1 cellular context compared by ENCODE assay signal in the genomic region with DNA sequence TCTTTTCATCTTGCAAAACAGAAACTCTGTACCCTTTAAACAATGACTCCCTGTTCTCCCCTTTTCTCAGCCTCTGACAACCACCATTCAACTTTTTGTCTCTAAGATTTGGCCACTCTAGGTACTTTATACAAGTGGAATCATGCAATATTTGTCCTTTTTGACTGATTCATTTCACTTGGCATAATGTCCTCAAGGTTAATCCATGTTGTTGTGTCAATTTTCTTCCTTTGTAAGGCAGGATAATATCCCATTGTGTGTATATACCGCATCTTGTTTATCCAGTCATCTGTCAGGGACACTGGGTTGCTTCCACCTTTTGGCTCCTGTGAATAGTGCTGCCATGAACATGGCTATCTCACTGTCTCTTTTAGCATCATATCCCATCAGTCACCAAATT.
TF ChIP-seq lines count a peak whose summit lies in the region.

No MANE protein-coding gene starts in this region.

TF ChIP-seq in HepG2, 621 proteins besides CTCF, POLR2A, EP300 and RAD21 (continued from another document and continues in another):
- TF ChIP-seq, protein P1, sequence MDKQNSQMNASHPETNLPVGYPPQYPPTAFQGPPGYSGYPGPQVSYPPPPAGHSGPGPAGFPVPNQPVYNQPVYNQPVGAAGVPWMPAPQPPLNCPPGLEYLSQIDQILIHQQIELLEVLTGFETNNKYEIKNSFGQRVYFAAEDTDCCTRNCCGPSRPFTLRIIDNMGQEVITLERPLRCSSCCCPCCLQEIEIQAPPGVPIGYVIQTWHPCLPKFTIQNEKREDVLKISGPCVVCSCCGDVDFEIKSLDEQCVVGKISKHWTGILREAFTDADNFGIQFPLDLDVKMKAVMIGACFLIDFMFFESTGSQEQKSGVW (CRISPR knock-in tag; IDR thresholded peaks at IDR 0.05; ENCODE audit: borderline replicate concordance): no peak
- no peak for TF ChIP-seq ZFP62 (CRISPR knock-in tag; IDR thresholded peaks at IDR 0.05)
- TF ChIP-seq ZNF160 (CRISPR knock-in tag; IDR thresholded peaks at IDR 0.05): no peak
- TF ChIP-seq TGIF2 (CRISPR knock-in tag; IDR thresholded peaks at IDR 0.05): 0 out of 2 replicates have a peak, but pooled peaks have one; percentile 53
- TF ChIP-seq SP5 (CRISPR knock-in tag; IDR thresholded peaks at IDR 0.05; ENCODE audit: borderline replicate concordance, low read depth): no peak
- TF ChIP-seq, protein P2, sequence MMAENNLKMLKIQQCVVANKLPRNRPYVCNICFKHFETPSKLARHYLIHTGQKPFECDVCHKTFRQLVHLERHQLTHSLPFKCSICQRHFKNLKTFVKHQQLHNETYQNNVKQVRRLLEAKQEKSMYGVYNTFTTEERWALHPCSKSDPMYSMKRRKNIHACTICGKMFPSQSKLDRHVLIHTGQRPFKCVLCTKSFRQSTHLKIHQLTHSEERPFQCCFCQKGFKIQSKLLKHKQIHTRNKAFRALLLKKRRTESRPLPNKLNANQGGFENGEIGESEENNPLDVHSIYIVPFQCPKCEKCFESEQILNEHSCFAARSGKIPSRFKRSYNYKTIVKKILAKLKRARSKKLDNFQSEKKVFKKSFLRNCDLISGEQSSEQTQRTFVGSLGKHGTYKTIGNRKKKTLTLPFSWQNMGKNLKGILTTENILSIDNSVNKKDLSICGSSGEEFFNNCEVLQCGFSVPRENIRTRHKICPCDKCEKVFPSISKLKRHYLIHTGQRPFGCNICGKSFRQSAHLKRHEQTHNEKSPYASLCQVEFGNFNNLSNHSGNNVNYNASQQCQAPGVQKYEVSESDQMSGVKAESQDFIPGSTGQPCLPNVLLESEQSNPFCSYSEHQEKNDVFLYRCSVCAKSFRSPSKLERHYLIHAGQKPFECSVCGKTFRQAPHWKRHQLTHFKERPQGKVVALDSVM (CRISPR knock-in tag; IDR thresholded peaks at IDR 0.05): no peak
- TF ChIP-seq SRSF9 (IDR thresholded peaks at IDR 0.05; ENCODE audit: borderline replicate concordance, insufficient read depth, low read depth, low read length, poor library complexity, severe bottlenecking): no peak
- TF ChIP-seq, protein P3, sequence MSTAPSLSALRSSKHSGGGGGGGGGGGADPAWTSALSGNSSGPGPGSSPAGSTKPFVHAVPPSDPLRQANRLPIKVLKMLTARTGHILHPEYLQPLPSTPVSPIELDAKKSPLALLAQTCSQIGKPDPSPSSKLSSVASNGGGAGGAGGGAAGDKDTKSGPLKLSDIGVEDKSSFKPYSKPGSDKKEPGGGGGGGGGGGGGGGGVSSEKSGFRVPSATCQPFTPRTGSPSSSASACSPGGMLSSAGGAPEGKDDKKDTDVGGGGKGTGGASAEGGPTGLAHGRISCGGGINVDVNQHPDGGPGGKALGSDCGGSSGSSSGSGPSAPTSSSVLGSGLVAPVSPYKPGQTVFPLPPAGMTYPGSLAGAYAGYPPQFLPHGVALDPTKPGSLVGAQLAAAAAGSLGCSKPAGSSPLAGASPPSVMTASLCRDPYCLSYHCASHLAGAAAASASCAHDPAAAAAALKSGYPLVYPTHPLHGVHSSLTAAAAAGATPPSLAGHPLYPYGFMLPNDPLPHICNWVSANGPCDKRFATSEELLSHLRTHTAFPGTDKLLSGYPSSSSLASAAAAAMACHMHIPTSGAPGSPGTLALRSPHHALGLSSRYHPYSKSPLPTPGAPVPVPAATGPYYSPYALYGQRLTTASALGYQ (CRISPR knock-in tag; IDR thresholded peaks at IDR 0.05): no peak
- TF ChIP-seq, protein P4, sequence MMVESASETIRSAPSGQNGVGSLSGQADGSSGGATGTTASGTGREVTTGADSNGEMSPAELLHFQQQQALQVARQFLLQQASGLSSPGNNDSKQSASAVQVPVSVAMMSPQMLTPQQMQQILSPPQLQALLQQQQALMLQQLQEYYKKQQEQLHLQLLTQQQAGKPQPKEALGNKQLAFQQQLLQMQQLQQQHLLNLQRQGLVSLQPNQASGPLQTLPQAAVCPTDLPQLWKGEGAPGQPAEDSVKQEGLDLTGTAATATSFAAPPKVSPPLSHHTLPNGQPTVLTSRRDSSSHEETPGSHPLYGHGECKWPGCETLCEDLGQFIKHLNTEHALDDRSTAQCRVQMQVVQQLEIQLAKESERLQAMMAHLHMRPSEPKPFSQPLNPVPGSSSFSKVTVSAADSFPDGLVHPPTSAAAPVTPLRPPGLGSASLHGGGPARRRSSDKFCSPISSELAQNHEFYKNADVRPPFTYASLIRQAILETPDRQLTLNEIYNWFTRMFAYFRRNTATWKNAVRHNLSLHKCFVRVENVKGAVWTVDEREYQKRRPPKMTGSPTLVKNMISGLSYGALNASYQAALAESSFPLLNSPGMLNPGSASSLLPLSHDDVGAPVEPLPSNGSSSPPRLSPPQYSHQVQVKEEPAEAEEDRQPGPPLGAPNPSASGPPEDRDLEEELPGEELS (CRISPR knock-in tag; IDR thresholded peaks at IDR 0.05): peak; percentile 48
- no peak for TF ChIP-seq GTF2F1 (IDR thresholded peaks at IDR 0.05; ENCODE audit: low read length)
- TF ChIP-seq, protein P5, sequence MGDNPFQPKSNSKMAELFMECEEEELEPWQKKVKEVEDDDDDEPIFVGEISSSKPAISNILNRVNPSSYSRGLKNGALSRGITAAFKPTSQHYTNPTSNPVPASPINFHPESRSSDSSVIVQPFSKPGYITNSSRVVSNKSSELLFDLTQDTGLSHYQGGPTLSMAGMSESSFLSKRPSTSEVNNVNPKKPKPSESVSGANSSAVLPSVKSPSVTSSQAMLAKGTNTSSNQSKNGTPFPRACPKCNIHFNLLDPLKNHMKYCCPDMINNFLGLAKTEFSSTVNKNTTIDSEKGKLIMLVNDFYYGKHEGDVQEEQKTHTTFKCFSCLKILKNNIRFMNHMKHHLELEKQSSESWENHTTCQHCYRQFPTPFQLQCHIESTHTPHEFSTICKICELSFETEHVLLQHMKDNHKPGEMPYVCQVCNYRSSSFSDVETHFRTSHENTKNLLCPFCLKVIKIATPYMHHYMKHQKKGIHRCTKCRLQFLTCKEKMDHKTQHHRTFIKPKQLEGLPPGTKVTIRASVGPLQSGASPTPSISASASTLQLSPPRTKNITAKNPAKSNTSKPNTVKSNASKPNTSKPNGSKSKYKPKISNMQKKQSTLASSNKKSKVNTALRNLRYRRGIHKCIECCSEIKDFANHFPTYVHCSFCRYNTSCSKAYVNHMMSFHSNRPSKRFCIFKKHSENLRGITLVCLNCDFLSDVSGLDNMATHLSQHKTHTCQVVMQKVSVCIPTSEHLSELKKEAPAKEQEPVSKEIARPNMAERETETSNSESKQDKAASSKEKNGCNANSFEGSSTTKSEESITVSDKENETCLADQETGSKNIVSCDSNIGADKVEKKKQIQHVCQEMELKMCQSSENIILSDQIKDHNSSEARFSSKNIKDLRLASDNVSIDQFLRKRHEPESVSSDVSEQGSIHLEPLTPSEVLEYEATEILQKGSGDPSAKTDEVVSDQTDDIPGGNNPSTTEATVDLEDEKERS (CRISPR knock-in tag; IDR thresholded peaks at IDR 0.05): no peak
- TF ChIP-seq, protein P6, sequence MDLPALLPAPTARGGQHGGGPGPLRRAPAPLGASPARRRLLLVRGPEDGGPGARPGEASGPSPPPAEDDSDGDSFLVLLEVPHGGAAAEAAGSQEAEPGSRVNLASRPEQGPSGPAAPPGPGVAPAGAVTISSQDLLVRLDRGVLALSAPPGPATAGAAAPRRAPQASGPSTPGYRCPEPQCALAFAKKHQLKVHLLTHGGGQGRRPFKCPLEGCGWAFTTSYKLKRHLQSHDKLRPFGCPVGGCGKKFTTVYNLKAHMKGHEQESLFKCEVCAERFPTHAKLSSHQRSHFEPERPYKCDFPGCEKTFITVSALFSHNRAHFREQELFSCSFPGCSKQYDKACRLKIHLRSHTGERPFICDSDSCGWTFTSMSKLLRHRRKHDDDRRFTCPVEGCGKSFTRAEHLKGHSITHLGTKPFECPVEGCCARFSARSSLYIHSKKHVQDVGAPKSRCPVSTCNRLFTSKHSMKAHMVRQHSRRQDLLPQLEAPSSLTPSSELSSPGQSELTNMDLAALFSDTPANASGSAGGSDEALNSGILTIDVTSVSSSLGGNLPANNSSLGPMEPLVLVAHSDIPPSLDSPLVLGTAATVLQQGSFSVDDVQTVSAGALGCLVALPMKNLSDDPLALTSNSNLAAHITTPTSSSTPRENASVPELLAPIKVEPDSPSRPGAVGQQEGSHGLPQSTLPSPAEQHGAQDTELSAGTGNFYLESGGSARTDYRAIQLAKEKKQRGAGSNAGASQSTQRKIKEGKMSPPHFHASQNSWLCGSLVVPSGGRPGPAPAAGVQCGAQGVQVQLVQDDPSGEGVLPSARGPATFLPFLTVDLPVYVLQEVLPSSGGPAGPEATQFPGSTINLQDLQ (CRISPR knock-in tag; IDR thresholded peaks at IDR 0.05): no peak
- TF ChIP-seq SP1 (IDR thresholded peaks at IDR 0.05): no peak
- no peak for TF ChIP-seq SP1 (CRISPR knock-in tag; IDR thresholded peaks at IDR 0.05)
- no peak for TF ChIP-seq NKX3-1 (CRISPR knock-in tag; IDR thresholded peaks at IDR 0.05)
- TF ChIP-seq SAP130 (CRISPR knock-in tag; IDR thresholded peaks at IDR 0.05; ENCODE audit: low read depth): 0 out of 2 replicates have a peak, but pooled peaks have one; percentile 31
- TF ChIP-seq EEA1 (CRISPR knock-in tag; IDR thresholded peaks at IDR 0.05; ENCODE audit: borderline replicate concordance): no peak
- no peak for TF ChIP-seq ARNT2 (CRISPR knock-in tag; IDR thresholded peaks at IDR 0.05; ENCODE audit: low read depth)
- no peak for TF ChIP-seq TBP (CRISPR knock-in tag; IDR thresholded peaks at IDR 0.05)
- TF ChIP-seq ZSCAN25 (CRISPR knock-in tag; IDR thresholded peaks at IDR 0.05): no peak
- no peak for TF ChIP-seq ARNTL (CRISPR knock-in tag; IDR thresholded peaks at IDR 0.05)
- no peak for TF ChIP-seq KLF6 (CRISPR knock-in tag; IDR thresholded peaks at IDR 0.05)
- TF ChIP-seq, protein P7, sequence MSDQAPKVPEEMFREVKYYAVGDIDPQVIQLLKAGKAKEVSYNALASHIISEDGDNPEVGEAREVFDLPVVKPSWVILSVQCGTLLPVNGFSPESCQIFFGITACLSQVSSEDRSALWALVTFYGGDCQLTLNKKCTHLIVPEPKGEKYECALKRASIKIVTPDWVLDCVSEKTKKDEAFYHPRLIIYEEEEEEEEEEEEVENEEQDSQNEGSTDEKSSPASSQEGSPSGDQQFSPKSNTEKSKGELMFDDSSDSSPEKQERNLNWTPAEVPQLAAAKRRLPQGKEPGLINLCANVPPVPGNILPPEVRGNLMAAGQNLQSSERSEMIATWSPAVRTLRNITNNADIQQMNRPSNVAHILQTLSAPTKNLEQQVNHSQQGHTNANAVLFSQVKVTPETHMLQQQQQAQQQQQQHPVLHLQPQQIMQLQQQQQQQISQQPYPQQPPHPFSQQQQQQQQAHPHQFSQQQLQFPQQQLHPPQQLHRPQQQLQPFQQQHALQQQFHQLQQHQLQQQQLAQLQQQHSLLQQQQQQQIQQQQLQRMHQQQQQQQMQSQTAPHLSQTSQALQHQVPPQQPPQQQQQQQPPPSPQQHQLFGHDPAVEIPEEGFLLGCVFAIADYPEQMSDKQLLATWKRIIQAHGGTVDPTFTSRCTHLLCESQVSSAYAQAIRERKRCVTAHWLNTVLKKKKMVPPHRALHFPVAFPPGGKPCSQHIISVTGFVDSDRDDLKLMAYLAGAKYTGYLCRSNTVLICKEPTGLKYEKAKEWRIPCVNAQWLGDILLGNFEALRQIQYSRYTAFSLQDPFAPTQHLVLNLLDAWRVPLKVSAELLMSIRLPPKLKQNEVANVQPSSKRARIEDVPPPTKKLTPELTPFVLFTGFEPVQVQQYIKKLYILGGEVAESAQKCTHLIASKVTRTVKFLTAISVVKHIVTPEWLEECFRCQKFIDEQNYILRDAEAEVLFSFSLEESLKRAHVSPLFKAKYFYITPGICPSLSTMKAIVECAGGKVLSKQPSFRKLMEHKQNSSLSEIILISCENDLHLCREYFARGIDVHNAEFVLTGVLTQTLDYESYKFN (CRISPR knock-in tag; conservative IDR thresholded peaks at IDR 0.05): peak; percentile 62
- no peak for TF ChIP-seq ARID2 (CRISPR knock-in tag; IDR thresholded peaks at IDR 0.05; ENCODE audit: borderline replicate concordance)
- no peak for TF ChIP-seq SETDB1 (CRISPR knock-in tag; IDR thresholded peaks at IDR 0.05; ENCODE audit: borderline replicate concordance)
- no peak for TF ChIP-seq TARDBP (CRISPR knock-in tag; IDR thresholded peaks at IDR 0.05)
- peak; percentile 53; the same call in 1 of the 2 replicates for TF ChIP-seq CREM (IDR thresholded peaks at IDR 0.05)
- TF ChIP-seq CREM (CRISPR knock-in tag; IDR thresholded peaks at IDR 0.05): no peak
- TF ChIP-seq TBL1XR1 (IDR thresholded peaks at IDR 0.05; ENCODE audit: borderline replicate concordance, low read length, partially characterized antibody): no peak
- TF ChIP-seq PHF8 (CRISPR knock-in tag; IDR thresholded peaks at IDR 0.05): no peak
- TF ChIP-seq FOXK2 (IDR thresholded peaks at IDR 0.05): peak; percentile 70; the same call in 1 of the 2 replicates
- no peak for TF ChIP-seq CEBPB (IDR thresholded peaks at IDR 0.05; ENCODE audit: borderline replicate concordance, low read depth, low read length)
- TF ChIP-seq, protein P8, sequence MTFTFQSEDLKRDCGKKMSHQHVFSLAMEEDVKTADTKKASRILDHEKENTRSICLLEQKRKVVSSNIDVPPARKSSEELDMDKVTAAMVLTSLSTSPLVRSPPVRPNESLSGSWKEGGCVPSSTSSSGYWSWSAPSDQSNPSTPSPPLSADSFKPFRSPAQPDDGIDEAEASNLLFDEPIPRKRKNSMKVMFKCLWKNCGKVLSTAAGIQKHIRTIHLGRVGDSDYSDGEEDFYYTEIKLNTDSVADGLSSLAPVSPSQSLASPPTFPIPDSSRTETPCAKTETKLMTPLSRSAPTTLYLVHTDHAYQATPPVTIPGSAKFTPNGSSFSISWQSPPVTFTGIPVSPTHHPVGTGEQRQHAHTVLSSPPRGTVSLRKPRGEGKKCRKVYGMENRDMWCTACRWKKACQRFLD (CRISPR knock-in tag; IDR thresholded peaks at IDR 0.05; ENCODE audit: borderline replicate concordance): no peak
- TF ChIP-seq KMT2A (CRISPR knock-in tag; IDR thresholded peaks at IDR 0.05): no peak
- TF ChIP-seq MLLT10 (CRISPR knock-in tag; IDR thresholded peaks at IDR 0.05): no peak
- TF ChIP-seq TAF1 (CRISPR knock-in tag; IDR thresholded peaks at IDR 0.05): no peak
- TF ChIP-seq ZNF556 (CRISPR knock-in tag; IDR thresholded peaks at IDR 0.05; ENCODE audit: borderline replicate concordance): no peak
- TF ChIP-seq ZNF24 (IDR thresholded peaks at IDR 0.05): no peak
- TF ChIP-seq, protein P9, sequence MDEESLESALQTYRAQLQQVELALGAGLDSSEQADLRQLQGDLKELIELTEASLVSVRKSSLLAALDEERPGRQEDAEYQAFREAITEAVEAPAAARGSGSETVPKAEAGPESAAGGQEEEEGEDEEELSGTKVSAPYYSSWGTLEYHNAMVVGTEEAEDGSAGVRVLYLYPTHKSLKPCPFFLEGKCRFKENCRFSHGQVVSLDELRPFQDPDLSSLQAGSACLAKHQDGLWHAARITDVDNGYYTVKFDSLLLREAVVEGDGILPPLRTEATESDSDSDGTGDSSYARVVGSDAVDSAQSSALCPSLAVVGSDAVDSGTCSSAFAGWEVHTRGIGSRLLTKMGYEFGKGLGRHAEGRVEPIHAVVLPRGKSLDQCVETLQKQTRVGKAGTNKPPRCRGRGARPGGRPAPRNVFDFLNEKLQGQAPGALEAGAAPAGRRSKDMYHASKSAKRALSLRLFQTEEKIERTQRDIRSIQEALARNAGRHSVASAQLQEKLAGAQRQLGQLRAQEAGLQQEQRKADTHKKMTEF (CRISPR knock-in tag; IDR thresholded peaks at IDR 0.05): 0 out of 2 replicates have a peak, but pooled peaks have one; percentile 27
- no peak for TF ChIP-seq ZFP41 (CRISPR knock-in tag; IDR thresholded peaks at IDR 0.05; ENCODE audit: borderline replicate concordance)
